Comparison of ENCODE assay signal across 17 cellular contexts in the genomic region with DNA sequence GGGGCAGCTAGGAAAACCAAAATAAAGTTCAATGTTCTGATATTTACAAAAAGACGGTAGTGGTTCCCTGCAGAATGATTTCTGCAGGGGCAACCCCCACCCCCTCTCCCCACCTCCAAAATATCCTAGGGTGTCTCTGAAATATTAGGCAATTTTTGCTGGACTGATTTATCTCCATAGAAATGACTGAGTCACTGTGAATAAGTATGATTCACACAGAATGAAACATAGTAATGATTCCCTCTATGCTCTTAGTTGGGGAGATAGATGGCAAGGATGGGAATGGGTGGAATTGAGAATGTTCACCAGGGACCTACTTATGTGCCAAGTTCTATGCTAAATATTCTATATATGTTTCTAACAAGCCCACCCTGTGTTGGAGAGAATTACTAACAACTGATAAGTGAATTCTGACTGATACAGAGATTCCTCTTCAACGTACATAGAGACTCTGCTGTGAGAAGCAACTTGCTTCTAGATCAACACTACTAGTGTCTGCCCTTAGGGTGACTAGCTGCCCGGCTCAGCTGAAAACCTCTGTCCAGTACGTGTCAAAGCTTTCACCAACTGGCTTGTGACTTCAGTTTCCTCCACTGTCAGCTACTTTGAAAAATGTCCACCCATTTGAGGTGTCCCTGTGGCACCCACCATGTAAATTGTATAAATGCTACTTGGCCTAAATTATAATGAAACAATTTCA. TPM values are rescaled to one million over a fixed set of nuclear protein-coding genes. Genes with fewer than 3 reads are reported as not detected.
DNase-seq lines count a peak whose midpoint lies in the region; ATAC-seq and TF ChIP-seq lines count a peak whose summit lies in the region.
"Had no signal": no experiment of that assay in that cellular context is flagged by ENCODE, and none has a peak within 500 bp of the region (broad histone marks: within the 10 kb centered on the region; RNA-seq: fewer than 3 reads in every experiment).

No MANE protein-coding gene starts in this region.

- H3K9me3 ChIP-seq in IMR-90 (ENCODE audit: control insufficient read depth, insufficient read depth, low read length): no peaks in the 10 kb centered on the region
- H3K9me3 ChIP-seq in ovary: no peaks in the 10 kb centered on the region
- H3K9me3 ChIP-seq: Caco-2, colonic mucosa, HAP-1, spleen had no signal

- no peak for TF ChIP-seq EP300 in ovary (IDR thresholded peaks at IDR 0.05)

- no peak overlapping the region for H3K27ac Mint-ChIP-seq in naive thymus-derived CD8-positive, alpha-beta T cell
- H3K27ac Mint-ChIP-seq: IgD-negative memory B cell; stimulated activated naive CD8-positive, alpha-beta T cell treated with anti-CD3 and anti-CD28 coated beads, Interleukin-15, Interleukin-2, amounts not matched to agents 100 ng/mL and 50 ng/mL, for 24 hours had no signal

- H2AFZ ChIP-seq in IMR-90 (replicated peaks; ENCODE audit: low read length, poor library complexity): no peak overlapping the region

- DNase-seq in ACHN: peak; percentile 8
- peak; percentile 66 for DNase-seq in IMR-90
- DNase-seq in amniotic epithelial cell (ENCODE audit: low read depth): peak; percentile 60
- DNase-seq in fibroblast of the conjunctiva (ENCODE audit: low read depth): peak; percentile 1
- no peak for DNase-seq in ovary
- no peak for DNase-seq in naive thymus-derived CD8-positive, alpha-beta T cell
- no peak for DNase-seq in DMS53 (lab: John Stamatoyannopoulos, UW)
- no peak for DNase-seq in SW480 (ENCODE audit: low spot score)
- DNase-seq: activated CD4-positive, alpha-beta T cell treated with anti-CD3 and anti-CD28 coated beads, Interleukin-2, amount 50 U/mL, for 4 hours; Caco-2; colonic mucosa; GDM1; posterior cingulate gyrus; spleen had no signal

- H3K56ac ChIP-seq in IMR-90 (ENCODE audit: extremely low read depth, insufficient read depth, low read length): no peak overlapping the region

- H3K4me1 Mint-ChIP-seq in naive thymus-derived CD8-positive, alpha-beta T cell: no peaks in the 10 kb centered on the region
- H3K4me1 Mint-ChIP-seq: IgD-negative memory B cell had no signal

- no TSS peak for BruUV-seq in IMR-90 (replicated peaks; lab: Mats Ljungman, UMichigan)

- dilution Hi-C loops in IMR-90 (cut with HindIII; ENCODE audit: low sequenced_read_pairs, unreplicated experiment): no loop called here

- TF ChIP-seq CTCF in IMR-90 (conservative IDR thresholded peaks at IDR 0.05; ENCODE audit: low read depth, low read length): no peak
- no peak for TF ChIP-seq CTCF in ovary (IDR thresholded peaks at IDR 0.05)

- peak overlapping the region; percentile 10; the same call in 1 of the 2 replicates for H3K14ac ChIP-seq in IMR-90 (replicated peaks; ENCODE audit: low read depth, low read length)

- peaks cover 0 to 21% (median 7%) of the 10 kb centered on the region in 3 donors for H3K36me3 Mint-ChIP-seq in naive thymus-derived CD8-positive, alpha-beta T cell
- H3K36me3 Mint-ChIP-seq: IgD-negative memory B cell had no signal

- H3K4me3 ChIP-seq in IMR-90 (ENCODE audit: insufficient read depth, low read depth, low read length): no peak overlapping the region
- no peak overlapping the region for H3K4me3 ChIP-seq in ovary
- H3K4me3 ChIP-seq: colonic mucosa, HAP-1, spleen had no signal

- H2BK20ac ChIP-seq in IMR-90 (ENCODE audit: low read depth, low read length): peak overlapping the region; percentile 78; the same call in 1 of the 2 replicates

- H3K4ac ChIP-seq in IMR-90 (ENCODE audit: low read depth, low read length): peak overlapping the region; percentile 60

- peak overlapping the region; percentile 24; the same call in 1 of the 2 replicates for H3K18ac ChIP-seq in IMR-90 (ENCODE audit: low read depth, low read length)

- H3K4me1 ChIP-seq in IMR-90 (ENCODE audit: control insufficient read depth, insufficient read depth, low read length) (peaks cover 5% of the 10 kb centered on the region), ovary (ENCODE audit: insufficient read depth) (no peaks in the 10 kb centered on the region)
- H3K4me1 ChIP-seq: colonic mucosa, spleen had no signal

- no peaks in the 10 kb centered on the region for H3K27me3 ChIP-seq in IMR-90 (ENCODE audit: control insufficient read depth, insufficient read depth, low read length)
- no peaks in the 10 kb centered on the region for H3K27me3 ChIP-seq in ovary
- H3K27me3 ChIP-seq: colonic mucosa, spleen had no signal

- intact Hi-C loops in IMR-90 (cut with micrococcal nuclease): loop anchor here (10.0 kb wide), 1 partner anchor 409 kb away; no protein-coding TSS in a partner anchor
- intact Hi-C loops in ovary (cut with DNase I): no loop called here

- no peak overlapping the region for H3K4me3 Mint-ChIP-seq in naive thymus-derived CD8-positive, alpha-beta T cell
- H3K4me3 Mint-ChIP-seq: IgD-negative memory B cell; stimulated activated naive CD8-positive, alpha-beta T cell treated with anti-CD3 and anti-CD28 coated beads, Interleukin-15, Interleukin-2, amounts not matched to agents 100 ng/mL and 50 ng/mL, for 24 hours had no signal

- peak overlapping the region; percentile 84 for H2AK9ac ChIP-seq in IMR-90 (replicated peaks; ENCODE audit: low read depth, low read length, poor library complexity)

- H2BK15ac ChIP-seq in IMR-90 (ENCODE audit: low read depth, low read length): peak overlapping the region; percentile 11; the same call in 1 of the 3 replicates

- TF ChIP-seq POLR2A in IMR-90 (IDR thresholded peaks at IDR 0.05; ENCODE audit: low read depth, low read length) (no peak), ovary (IDR thresholded peaks at IDR 0.05) (no peak)

- H2AK5ac ChIP-seq in IMR-90 (ENCODE audit: low read depth, low read length): peak overlapping the region; percentile 45; the same call in 1 of the 2 replicates

- 57% methylated on average over 1 of the region's 4 CpGs; no CpG with 5 or more reads in 1 of the 2 experiments for WGBS in IMR-90 (ENCODE audit: extremely low coverage in 2 of 2, insufficient read length in 1 of 2), 2 experiments
- WGBS in ovary, 3 donors: 77 to 84% (median 79%) methylated on average over 4 of the region's 4 CpGs

- peaks cover 5% of the 10 kb centered on the region; the same call in 1 of the 2 replicates for H4K20me1 ChIP-seq in IMR-90 (ENCODE audit: insufficient read depth, low read length)

- no peak overlapping the region for H3K9ac ChIP-seq in IMR-90 (ENCODE audit: low read depth, low read length)

- H3K4me2 ChIP-seq in IMR-90 (ENCODE audit: low read depth, low read length): no peak overlapping the region

- H3K27me3 Mint-ChIP-seq in naive thymus-derived CD8-positive, alpha-beta T cell: no peaks in the 10 kb centered on the region
- H3K27me3 Mint-ChIP-seq: IgD-negative memory B cell; stimulated activated naive CD8-positive, alpha-beta T cell treated with anti-CD3 and anti-CD28 coated beads, Interleukin-15, Interleukin-2, amounts not matched to agents 100 ng/mL and 50 ng/mL, for 24 hours had no signal

- POLR2A ChIA-PET in IMR-90 (lab: Charles Lee; ENCODE audit: unreplicated experiment): no interaction called here
- POLR2A ChIA-PET in naive thymus-derived CD8-positive, alpha-beta T cell (lab: Charles Lee): no interaction called here

- H3K79me1 ChIP-seq in IMR-90 (ENCODE audit: low read depth in 1 of 2, low read length in 2 of 2): peaks cover 4 to 12% of the 10 kb centered on the region in 2 experiments; a peak in 3 of 4 replicates

- H3K9me3 Mint-ChIP-seq in naive thymus-derived CD8-positive, alpha-beta T cell: peaks cover 0 to 3% (median 0%) of the 10 kb centered on the region in 9 donors
- H3K9me3 Mint-ChIP-seq: stimulated activated naive CD8-positive, alpha-beta T cell treated with anti-CD3 and anti-CD28 coated beads, Interleukin-15, Interleukin-2, amounts not matched to agents 100 ng/mL and 50 ng/mL, for 24 hours had no signal

- CTCF ChIA-PET in IMR-90 (lab: Yijun Ruan, JAX): interaction anchor here (1.1 kb wide), 1 partner anchor 183 kb away, joined by 3 read pairs; no protein-coding TSS in a partner anchor

- in situ Hi-C loops in ACHN (cut with HindIII; ENCODE audit: low pct_ligation_motif_present, low pct_unique_long_range_greater_than_20kb, low sequenced_read_pairs) (no loop called here), IMR-90 (cut with MboI; ENCODE audit: low sequenced_read_pairs) (no loop called here)

- H4K91ac ChIP-seq in IMR-90 (ENCODE audit: insufficient read depth, low read depth, low read length): no peak overlapping the region; the same call in 1 of the 2 replicates

- no peak overlapping the region for H4K5ac ChIP-seq in IMR-90 (ENCODE audit: low read depth, low read length)

- H3K27ac ChIP-seq in IMR-90 (ENCODE audit: insufficient read depth, low read length) (peak overlapping the region; percentile 36; the same call in 1 of the 2 replicates), ovary (no peak overlapping the region)
- H3K27ac ChIP-seq: colonic mucosa, spleen had no signal

- peak; percentile 67 for ATAC-seq in IMR-90 (ENCODE audit: low read depth)
- no peak for ATAC-seq in naive thymus-derived CD8-positive, alpha-beta T cell

- H4K8ac ChIP-seq in IMR-90 (ENCODE audit: low read depth in 2 of 2, low read length in 2 of 2): peak overlapping the region in 1 of 2 experiments; percentile 58; a peak in 1 of 4 replicates

- H3K9me1 ChIP-seq in IMR-90 (ENCODE audit: insufficient read depth, low read length): peaks cover 6% of the 10 kb centered on the region; the same call in 1 of the 2 replicates

- H3K36me3 ChIP-seq in IMR-90 (ENCODE audit: control insufficient read depth, insufficient read depth, low read length) (peaks cover 6% of the 10 kb centered on the region), ovary (no peaks in the 10 kb centered on the region)
- H3K36me3 ChIP-seq: colonic mucosa, HAP-1 had no signal

- H2BK5ac ChIP-seq in IMR-90 (ENCODE audit: low read depth, low read length, poor library complexity, severe bottlenecking): peak overlapping the region; percentile 28

- TF ChIP-seq RAD21 in IMR-90 (IDR thresholded peaks at IDR 0.05; ENCODE audit: low read length): no peak

- H2BK120ac ChIP-seq in IMR-90 (ENCODE audit: low read depth, low read length): no peak overlapping the region

- H3K23ac ChIP-seq in IMR-90 (ENCODE audit: low read depth, low read length): peak overlapping the region; percentile 88

TF ChIP-seq in IMR-90, 13 proteins besides CTCF, POLR2A, EP300 and RAD21 (continues in another document):
- TF ChIP-seq NFE2L2 (IDR thresholded peaks at IDR 0.05; ENCODE audit: low read depth, low read length) (peak; percentile 87), CHD1 (IDR thresholded peaks at IDR 0.05; ENCODE audit: low read depth, low read length) (no peak), SMC3 (IDR thresholded peaks at IDR 0.05; ENCODE audit: low read depth, low read length) (no peak), RFX5 (IDR thresholded peaks at IDR 0.05; ENCODE audit: low read depth, low read length) (no peak), CEBPB (IDR thresholded peaks at IDR 0.05; ENCODE audit: low read depth, low read length) (peak; percentile 85)

RNA-seq across cellular contexts. Expression of gene RAP2A, which starts 38.4 kb away (rescaled TPM):
- total RNA-seq in IMR-90 (2012; rRNA removed) (21.0 and 28.9 TPM in 2 replicates), ovary (10 to 100 TPM in 6 of 7 donors, 1 to 10 TPM in 1; 8.8 to 23.1 (median 15.0) TPM)
- polyA plus RNA-seq in IMR-90 (2012; rRNA removed) (5.5 and 6.4 TPM in 2 replicates), ovary (10 to 100 TPM in 1 of 2 donors, 1 to 10 TPM in 1; 6.6 to 13.3 TPM)
- polyA plus RNA-seq in IMR-90 (2012; cell fraction: cytosol; rRNA removed): 1.3 and 2.1 TPM in 2 replicates
- 1.4 and 6.4 TPM in 2 replicates for polyA plus RNA-seq in IMR-90 (2012; cell fraction: nucleus; rRNA removed; ENCODE audit: low replicate concordance)
- total RNA-seq in naive thymus-derived CD8-positive, alpha-beta T cell: 10 to 100 TPM; 17.7 to 19.2 TPM
- polyA plus RNA-seq in naive thymus-derived CD8-positive, alpha-beta T cell: 1 to 10 TPM; 1.8 to 3.5 (median 3.3) TPM

Comparison
In these comparisons a context has a peak if more than half of its experiments do, and no peak if none do; other contexts are left out.
1. DNase-seq: peak in ACHN (single experiment), IMR-90 (single experiment), amniotic epithelial cell (single experiment) and fibroblast of the conjunctiva (single experiment); none in ovary (0 of 5), naive thymus-derived CD8-positive, alpha-beta T cell (0 of 10), DMS53 (single experiment) and SW480 (single experiment).